ENCODE assay signal across 1 cellular context in genomic region chr7:74770062-74770461, GRCh38. TPM values are rescaled to one million over a fixed set of nuclear protein-coding genes. Genes with fewer than 3 reads are reported as not detected.
"Had no signal": no experiment of that assay in that cellular context is flagged by ENCODE, and none has a peak within 500 bp of the region (broad histone marks: within the 10 kb centered on the region; RNA-seq: fewer than 3 reads in every experiment).

No MANE protein-coding gene starts in this region.

RNA-seq across cellular contexts. Expression of gene NCF1, which starts 3.7 kb away (rescaled TPM):
- total RNA-seq: astrocyte had no signal
